In the genomic region with DNA sequence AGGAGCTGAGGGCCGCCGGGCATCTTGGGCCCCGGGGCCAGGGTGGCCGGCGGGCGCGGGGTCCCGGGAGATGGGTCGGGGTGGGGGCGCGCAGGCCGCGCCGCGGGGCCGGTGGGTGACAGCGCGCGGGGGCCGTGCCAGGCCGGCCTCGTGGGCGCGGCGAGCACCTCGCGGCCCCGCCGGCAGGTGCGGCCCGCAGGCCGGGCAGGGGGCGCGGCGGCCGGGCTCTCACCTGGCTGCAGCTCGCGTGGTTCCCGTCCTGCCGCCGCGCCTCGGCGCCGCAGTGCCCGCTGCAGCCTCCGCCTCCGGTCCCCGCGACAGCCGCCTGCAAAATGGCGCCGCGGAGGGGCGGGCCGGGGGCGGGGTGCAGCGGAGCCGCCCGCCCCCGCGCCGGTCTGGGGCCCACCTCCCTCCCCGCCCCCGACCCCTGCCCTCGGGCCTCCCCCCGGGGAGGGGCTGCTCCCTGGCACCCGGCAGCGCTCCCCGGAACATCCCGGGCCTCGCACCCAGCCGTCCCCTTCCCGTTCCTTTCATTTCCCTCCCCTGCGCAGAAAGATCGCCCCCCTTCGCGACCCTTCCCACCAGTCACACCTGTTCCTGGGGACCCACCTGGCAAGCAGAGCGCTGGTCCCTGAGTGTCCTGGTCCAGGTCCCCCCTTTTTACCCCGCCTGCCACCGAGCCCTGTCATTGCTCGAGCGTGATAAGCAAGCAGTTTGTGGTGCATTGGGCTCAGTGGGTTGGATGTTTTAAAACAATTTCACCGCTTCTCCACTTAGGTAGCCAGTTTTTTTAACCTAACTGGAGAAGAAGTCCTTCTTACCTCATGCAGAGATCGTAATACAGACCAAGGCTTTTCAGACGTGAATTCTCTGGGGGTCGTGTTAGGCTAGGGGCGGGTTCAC, we compare ENCODE assay signal across 1 cellular context.
TF ChIP-seq lines count a peak whose summit lies in the region.

A gene (minus strand): TSS at position 337 of the 903 bp plus-strand sequence. CDS start 68,948 bp downstream, outside the sequence.

TF ChIP-seq in HepG2, 621 proteins besides CTCF, POLR2A, EP300 and RAD21 (continued from another document and continues in another):
- TF ChIP-seq KDM4B (CRISPR knock-in tag; IDR thresholded peaks at IDR 0.05) (peak; percentile 66; the same call in 1 of the 2 replicates), MYC (CRISPR knock-in tag; IDR thresholded peaks at IDR 0.05; ENCODE audit: borderline replicate concordance) (peak; percentile 32; the same call in 1 of the 2 replicates), TEAD3 (CRISPR knock-in tag; optimal IDR thresholded peaks at IDR 0.05; ENCODE audit: borderline replicate concordance) (peak; percentile 36), ZNF350 (CRISPR knock-in tag; IDR thresholded peaks at IDR 0.05; ENCODE audit: borderline replicate concordance, low read depth) (peak; percentile 47; the same call in 1 of the 2 replicates), ZNF205 (CRISPR knock-in tag; IDR thresholded peaks at IDR 0.05) (peak; percentile 25; the same call in 1 of the 2 replicates), KLF12 (CRISPR knock-in tag; IDR thresholded peaks at IDR 0.05; ENCODE audit: borderline replicate concordance) (0 out of 2 replicates have a peak, but pooled peaks have one; percentile 61), LCORL (IDR thresholded peaks at IDR 0.05) (no peak), LCORL (CRISPR knock-in tag; IDR thresholded peaks at IDR 0.05) (peak; percentile 39; the same call in 1 of the 2 replicates), ZNF292 (CRISPR knock-in tag; IDR thresholded peaks at IDR 0.05; ENCODE audit: borderline replicate concordance, low read depth) (peak; percentile 57; the same call in 1 of the 2 replicates), FOXK2 (IDR thresholded peaks at IDR 0.05) (no peak), ZNF263 (CRISPR knock-in tag; IDR thresholded peaks at IDR 0.05) (no peak), ZNF10 (CRISPR knock-in tag; IDR thresholded peaks at IDR 0.05; ENCODE audit: borderline replicate concordance, low read depth) (no peak), AHR (CRISPR knock-in tag; IDR thresholded peaks at IDR 0.05) (0 out of 2 replicates have a peak, but pooled peaks have one; percentile 33), PRMT3 (CRISPR knock-in tag; IDR thresholded peaks at IDR 0.05; ENCODE audit: borderline replicate concordance, low read depth) (no peak), DNMT1 (CRISPR knock-in tag; IDR thresholded peaks at IDR 0.05) (no peak), TMF1 (CRISPR knock-in tag; IDR thresholded peaks at IDR 0.05; ENCODE audit: low read depth) (peak; percentile 54; the same call in 1 of the 2 replicates), ZNF33B (CRISPR knock-in tag; IDR thresholded peaks at IDR 0.05) (peak; percentile 61; the same call in 1 of the 2 replicates), SIN3A (IDR thresholded peaks at IDR 0.05; ENCODE audit: borderline replicate concordance, low read depth, low read length) (peak; percentile 15; the same call in 1 of the 2 replicates), ZSCAN31 (CRISPR knock-in tag; IDR thresholded peaks at IDR 0.05; ENCODE audit: low read depth) (no peak; the same call in 1 of the 2 replicates), ZFP90 (CRISPR knock-in tag; IDR thresholded peaks at IDR 0.05; ENCODE audit: borderline replicate concordance) (0 out of 2 replicates have a peak, but pooled peaks have one; percentile 27), ASH2L (IDR thresholded peaks at IDR 0.05; ENCODE audit: insufficient read length, low read depth, low read length) (peak; percentile 73)
- TF ChIP-seq, protein P1, sequence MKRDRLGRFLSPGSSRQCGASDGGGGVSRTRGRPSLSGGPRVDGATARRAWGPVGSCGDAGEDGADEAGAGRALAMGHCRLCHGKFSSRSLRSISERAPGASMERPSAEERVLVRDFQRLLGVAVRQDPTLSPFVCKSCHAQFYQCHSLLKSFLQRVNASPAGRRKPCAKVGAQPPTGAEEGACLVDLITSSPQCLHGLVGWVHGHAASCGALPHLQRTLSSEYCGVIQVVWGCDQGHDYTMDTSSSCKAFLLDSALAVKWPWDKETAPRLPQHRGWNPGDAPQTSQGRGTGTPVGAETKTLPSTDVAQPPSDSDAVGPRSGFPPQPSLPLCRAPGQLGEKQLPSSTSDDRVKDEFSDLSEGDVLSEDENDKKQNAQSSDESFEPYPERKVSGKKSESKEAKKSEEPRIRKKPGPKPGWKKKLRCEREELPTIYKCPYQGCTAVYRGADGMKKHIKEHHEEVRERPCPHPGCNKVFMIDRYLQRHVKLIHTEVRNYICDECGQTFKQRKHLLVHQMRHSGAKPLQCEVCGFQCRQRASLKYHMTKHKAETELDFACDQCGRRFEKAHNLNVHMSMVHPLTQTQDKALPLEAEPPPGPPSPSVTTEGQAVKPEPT (CRISPR knock-in tag; IDR thresholded peaks at IDR 0.05; ENCODE audit: low read depth) = 0 out of 2 replicates have a peak, but pooled peaks have one; percentile 35
- TF ChIP-seq, protein P2, sequence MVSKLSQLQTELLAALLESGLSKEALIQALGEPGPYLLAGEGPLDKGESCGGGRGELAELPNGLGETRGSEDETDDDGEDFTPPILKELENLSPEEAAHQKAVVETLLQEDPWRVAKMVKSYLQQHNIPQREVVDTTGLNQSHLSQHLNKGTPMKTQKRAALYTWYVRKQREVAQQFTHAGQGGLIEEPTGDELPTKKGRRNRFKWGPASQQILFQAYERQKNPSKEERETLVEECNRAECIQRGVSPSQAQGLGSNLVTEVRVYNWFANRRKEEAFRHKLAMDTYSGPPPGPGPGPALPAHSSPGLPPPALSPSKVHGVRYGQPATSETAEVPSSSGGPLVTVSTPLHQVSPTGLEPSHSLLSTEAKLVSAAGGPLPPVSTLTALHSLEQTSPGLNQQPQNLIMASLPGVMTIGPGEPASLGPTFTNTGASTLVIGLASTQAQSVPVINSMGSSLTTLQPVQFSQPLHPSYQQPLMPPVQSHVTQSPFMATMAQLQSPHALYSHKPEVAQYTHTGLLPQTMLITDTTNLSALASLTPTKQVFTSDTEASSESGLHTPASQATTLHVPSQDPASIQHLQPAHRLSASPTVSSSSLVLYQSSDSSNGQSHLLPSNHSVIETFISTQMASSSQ (IDR thresholded peaks at IDR 0.05; ENCODE audit: low read depth) = no peak
- TF ChIP-seq, protein P2 (CRISPR knock-in tag; IDR thresholded peaks at IDR 0.05; ENCODE audit: borderline replicate concordance) = no peak
- TF ChIP-seq, protein P3, sequence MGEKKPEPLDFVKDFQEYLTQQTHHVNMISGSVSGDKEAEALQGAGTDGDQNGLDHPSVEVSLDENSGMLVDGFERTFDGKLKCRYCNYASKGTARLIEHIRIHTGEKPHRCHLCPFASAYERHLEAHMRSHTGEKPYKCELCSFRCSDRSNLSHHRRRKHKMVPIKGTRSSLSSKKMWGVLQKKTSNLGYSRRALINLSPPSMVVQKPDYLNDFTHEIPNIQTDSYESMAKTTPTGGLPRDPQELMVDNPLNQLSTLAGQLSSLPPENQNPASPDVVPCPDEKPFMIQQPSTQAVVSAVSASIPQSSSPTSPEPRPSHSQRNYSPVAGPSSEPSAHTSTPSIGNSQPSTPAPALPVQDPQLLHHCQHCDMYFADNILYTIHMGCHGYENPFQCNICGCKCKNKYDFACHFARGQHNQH (CRISPR knock-in tag; IDR thresholded peaks at IDR 0.05) = peak; percentile 29; the same call in 1 of the 2 replicates
- TF ChIP-seq, protein P4, sequence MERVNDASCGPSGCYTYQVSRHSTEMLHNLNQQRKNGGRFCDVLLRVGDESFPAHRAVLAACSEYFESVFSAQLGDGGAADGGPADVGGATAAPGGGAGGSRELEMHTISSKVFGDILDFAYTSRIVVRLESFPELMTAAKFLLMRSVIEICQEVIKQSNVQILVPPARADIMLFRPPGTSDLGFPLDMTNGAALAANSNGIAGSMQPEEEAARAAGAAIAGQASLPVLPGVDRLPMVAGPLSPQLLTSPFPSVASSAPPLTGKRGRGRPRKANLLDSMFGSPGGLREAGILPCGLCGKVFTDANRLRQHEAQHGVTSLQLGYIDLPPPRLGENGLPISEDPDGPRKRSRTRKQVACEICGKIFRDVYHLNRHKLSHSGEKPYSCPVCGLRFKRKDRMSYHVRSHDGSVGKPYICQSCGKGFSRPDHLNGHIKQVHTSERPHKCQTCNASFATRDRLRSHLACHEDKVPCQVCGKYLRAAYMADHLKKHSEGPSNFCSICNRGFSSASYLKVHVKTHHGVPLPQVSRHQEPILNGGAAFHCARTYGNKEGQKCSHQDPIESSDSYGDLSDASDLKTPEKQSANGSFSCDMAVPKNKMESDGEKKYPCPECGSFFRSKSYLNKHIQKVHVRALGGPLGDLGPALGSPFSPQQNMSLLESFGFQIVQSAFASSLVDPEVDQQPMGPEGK (CRISPR knock-in tag; IDR thresholded peaks at IDR 0.05) = peak; percentile 94
- TF ChIP-seq, protein P5, sequence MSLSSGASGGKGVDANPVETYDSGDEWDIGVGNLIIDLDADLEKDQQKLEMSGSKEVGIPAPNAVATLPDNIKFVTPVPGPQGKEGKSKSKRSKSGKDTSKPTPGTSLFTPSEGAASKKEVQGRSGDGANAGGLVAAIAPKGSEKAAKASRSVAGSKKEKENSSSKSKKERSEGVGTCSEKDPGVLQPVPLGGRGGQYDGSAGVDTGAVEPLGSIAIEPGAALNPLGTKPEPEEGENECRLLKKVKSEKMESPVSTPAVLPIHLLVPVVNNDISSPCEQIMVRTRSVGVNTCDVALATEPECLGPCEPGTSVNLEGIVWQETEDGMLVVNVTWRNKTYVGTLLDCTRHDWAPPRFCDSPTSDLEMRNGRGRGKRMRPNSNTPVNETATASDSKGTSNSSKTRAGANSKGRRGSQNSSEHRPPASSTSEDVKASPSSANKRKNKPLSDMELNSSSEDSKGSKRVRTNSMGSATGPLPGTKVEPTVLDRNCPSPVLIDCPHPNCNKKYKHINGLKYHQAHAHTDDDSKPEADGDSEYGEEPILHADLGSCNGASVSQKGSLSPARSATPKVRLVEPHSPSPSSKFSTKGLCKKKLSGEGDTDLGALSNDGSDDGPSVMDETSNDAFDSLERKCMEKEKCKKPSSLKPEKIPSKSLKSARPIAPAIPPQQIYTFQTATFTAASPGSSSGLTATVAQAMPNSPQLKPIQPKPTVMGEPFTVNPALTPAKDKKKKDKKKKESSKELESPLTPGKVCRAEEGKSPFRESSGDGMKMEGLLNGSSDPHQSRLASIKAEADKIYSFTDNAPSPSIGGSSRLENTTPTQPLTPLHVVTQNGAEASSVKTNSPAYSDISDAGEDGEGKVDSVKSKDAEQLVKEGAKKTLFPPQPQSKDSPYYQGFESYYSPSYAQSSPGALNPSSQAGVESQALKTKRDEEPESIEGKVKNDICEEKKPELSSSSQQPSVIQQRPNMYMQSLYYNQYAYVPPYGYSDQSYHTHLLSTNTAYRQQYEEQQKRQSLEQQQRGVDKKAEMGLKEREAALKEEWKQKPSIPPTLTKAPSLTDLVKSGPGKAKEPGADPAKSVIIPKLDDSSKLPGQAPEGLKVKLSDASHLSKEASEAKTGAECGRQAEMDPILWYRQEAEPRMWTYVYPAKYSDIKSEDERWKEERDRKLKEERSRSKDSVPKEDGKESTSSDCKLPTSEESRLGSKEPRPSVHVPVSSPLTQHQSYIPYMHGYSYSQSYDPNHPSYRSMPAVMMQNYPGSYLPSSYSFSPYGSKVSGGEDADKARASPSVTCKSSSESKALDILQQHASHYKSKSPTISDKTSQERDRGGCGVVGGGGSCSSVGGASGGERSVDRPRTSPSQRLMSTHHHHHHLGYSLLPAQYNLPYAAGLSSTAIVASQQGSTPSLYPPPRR (CRISPR knock-in tag; IDR thresholded peaks at IDR 0.05; ENCODE audit: borderline replicate concordance) = 0 out of 2 replicates have a peak, but pooled peaks have one; percentile 46
- TF ChIP-seq, protein P6, sequence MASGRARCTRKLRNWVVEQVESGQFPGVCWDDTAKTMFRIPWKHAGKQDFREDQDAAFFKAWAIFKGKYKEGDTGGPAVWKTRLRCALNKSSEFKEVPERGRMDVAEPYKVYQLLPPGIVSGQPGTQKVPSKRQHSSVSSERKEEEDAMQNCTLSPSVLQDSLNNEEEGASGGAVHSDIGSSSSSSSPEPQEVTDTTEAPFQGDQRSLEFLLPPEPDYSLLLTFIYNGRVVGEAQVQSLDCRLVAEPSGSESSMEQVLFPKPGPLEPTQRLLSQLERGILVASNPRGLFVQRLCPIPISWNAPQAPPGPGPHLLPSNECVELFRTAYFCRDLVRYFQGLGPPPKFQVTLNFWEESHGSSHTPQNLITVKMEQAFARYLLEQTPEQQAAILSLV (CRISPR knock-in tag; IDR thresholded peaks at IDR 0.05; ENCODE audit: borderline replicate concordance) = peak; percentile 32; the same call in 1 of the 2 replicates
- TF ChIP-seq, protein P7, sequence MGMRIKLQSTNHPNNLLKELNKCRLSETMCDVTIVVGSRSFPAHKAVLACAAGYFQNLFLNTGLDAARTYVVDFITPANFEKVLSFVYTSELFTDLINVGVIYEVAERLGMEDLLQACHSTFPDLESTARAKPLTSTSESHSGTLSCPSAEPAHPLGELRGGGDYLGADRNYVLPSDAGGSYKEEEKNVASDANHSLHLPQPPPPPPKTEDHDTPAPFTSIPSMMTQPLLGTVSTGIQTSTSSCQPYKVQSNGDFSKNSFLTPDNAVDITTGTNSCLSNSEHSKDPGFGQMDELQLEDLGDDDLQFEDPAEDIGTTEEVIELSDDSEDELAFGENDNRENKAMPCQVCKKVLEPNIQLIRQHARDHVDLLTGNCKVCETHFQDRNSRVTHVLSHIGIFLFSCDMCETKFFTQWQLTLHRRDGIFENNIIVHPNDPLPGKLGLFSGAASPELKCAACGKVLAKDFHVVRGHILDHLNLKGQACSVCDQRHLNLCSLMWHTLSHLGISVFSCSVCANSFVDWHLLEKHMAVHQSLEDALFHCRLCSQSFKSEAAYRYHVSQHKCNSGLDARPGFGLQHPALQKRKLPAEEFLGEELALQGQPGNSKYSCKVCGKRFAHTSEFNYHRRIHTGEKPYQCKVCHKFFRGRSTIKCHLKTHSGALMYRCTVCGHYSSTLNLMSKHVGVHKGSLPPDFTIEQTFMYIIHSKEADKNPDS (CRISPR knock-in tag; IDR thresholded peaks at IDR 0.05) = no peak
- TF ChIP-seq, protein P8, sequence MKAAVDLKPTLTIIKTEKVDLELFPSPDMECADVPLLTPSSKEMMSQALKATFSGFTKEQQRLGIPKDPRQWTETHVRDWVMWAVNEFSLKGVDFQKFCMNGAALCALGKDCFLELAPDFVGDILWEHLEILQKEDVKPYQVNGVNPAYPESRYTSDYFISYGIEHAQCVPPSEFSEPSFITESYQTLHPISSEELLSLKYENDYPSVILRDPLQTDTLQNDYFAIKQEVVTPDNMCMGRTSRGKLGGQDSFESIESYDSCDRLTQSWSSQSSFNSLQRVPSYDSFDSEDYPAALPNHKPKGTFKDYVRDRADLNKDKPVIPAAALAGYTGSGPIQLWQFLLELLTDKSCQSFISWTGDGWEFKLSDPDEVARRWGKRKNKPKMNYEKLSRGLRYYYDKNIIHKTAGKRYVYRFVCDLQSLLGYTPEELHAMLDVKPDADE (CRISPR knock-in tag; IDR thresholded peaks at IDR 0.05) = peak; percentile 79; the same call in 1 of the 2 replicates
